20 cellular contexts compared by ENCODE assay signal in the genomic region with DNA sequence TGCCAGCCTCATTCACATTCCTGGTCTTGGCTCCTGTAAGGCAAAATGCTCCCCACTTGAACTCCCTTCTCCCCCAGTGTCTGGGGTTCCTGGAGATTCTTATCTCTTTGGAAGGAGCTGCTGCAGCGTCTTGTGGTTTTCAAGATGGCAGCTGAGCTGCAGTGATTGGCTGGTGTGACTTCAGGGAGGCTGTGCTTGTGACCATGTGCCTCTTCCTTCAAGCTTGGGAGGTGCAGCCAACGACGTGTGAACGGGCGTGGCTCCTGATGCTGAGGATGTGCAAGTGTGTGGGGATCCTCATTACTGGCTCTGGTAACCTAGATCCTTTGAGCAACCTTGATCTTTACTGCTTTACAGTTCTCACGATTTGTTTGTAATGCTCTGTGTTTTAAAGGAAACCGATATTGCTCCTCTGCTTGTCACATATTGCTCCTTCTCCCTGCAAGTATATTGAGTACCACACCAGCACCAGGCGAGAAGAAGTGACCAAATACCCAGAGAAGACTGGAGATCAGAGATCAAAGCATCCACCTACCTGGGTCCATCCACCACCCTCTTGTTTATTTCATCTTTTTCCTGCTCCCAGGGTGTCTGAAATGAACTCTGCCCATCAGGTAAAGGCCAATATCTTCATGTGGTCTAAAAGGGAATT.
DNase-seq lines count a peak whose midpoint lies in the region; ATAC-seq, FAIRE-seq and TF ChIP-seq lines count a peak whose summit lies in the region.
"Had no signal": no experiment of that assay in that cellular context is flagged by ENCODE, and none has a peak within 500 bp of the region (broad histone marks: within the 10 kb centered on the region; RNA-seq: fewer than 3 reads in every experiment).

No MANE protein-coding gene starts in this region.

- no peaks in the 10 kb centered on the region for H3K36me3 Mint-ChIP-seq in activated CD4-positive, alpha-beta T cell treated with anti-CD3 and anti-CD28 coated beads, Interleukin-2, amount 10 ng/mL, durations not matched to agents 24 days and 14 days (ENCODE audit: low read depth)
- H3K36me3 Mint-ChIP-seq: CD14-positive monocyte had no signal

- intact Hi-C loops in activated CD4-positive, alpha-beta T cell treated with anti-CD3 and anti-CD28 coated beads, Interleukin-2, amount 10 ng/mL, durations not matched to agents 24 days and 14 days (cut with micrococcal nuclease), result no loop called here

- H4K91ac ChIP-seq in H1 (replicated peaks; ENCODE audit: insufficient read length, low read length) (no peak overlapping the region), trophoblast cell (ENCODE audit: low read depth, low read length) (no peak overlapping the region)

- H3K27me3 ChIP-seq in H1 (replicated peaks in 1 of 4; ENCODE audit: control insufficient read depth in 3 of 4, extremely low read depth in 1 of 4, insufficient read depth in 3 of 4, low read length in 3 of 4) (no peaks in the 10 kb centered on the region), trophoblast cell (ENCODE audit: insufficient read depth, low read length) (no peaks in the 10 kb centered on the region)
- H3K27me3 ChIP-seq: BLaER1 had no signal

- H4K8ac ChIP-seq in H1 (ENCODE audit: extremely low read depth, insufficient read depth, low read length), result no peak overlapping the region
- H4K8ac ChIP-seq in trophoblast cell (ENCODE audit: low read depth, low read length), result no peak overlapping the region

- H3K79me2 ChIP-seq in H1 (ENCODE audit: control insufficient read depth in 1 of 2, insufficient read depth in 2 of 2, low read length in 2 of 2) (no peaks in the 10 kb centered on the region), trophoblast cell (ENCODE audit: control insufficient read depth, insufficient read depth, low read length, poor library complexity) (no peaks in the 10 kb centered on the region)

- no peaks in the 10 kb centered on the region for H3K36me3 ChIP-seq in H1 (ENCODE audit: control insufficient read depth in 2 of 4, insufficient read depth in 4 of 4, low read length in 3 of 4)
- H3K36me3 ChIP-seq in trophoblast cell (ENCODE audit: control insufficient read depth in 1 of 2, insufficient read depth in 2 of 2, low read length in 2 of 2), result no peaks in the 10 kb centered on the region
- H3K36me3 ChIP-seq: BLaER1 had no signal

- H3K4ac ChIP-seq in H1 (replicated peaks; ENCODE audit: insufficient read length, low read depth, low read length) (no peak overlapping the region), trophoblast cell (ENCODE audit: low read depth, low read length) (no peak overlapping the region)

- no peak overlapping the region for H4K12ac ChIP-seq in trophoblast cell (ENCODE audit: low read depth, low read length)

- no peak overlapping the region for H3K4me3 Mint-ChIP-seq in activated CD4-positive, alpha-beta T cell treated with anti-CD3 and anti-CD28 coated beads, Interleukin-2, amount 10 ng/mL, durations not matched to agents 24 days and 14 days
- H3K4me3 Mint-ChIP-seq: CD14-positive monocyte; CD4-positive, alpha-beta memory T cell; H9 had no signal

- in situ Hi-C loops in SK-MEL-5 (cut with HindIII; ENCODE audit: low pct_unique_long_range_greater_than_20kb, low sequenced_read_pairs), result no loop called here

- H3K79me1 ChIP-seq in H1 (ENCODE audit: low read depth, low read length) (no peaks in the 10 kb centered on the region), trophoblast cell (ENCODE audit: low read length) (no peaks in the 10 kb centered on the region)

- H2BK15ac ChIP-seq in H1 (ENCODE audit: low read length), result no peak overlapping the region

- H3K4me1 ChIP-seq in H1 (replicated peaks in 1 of 4; ENCODE audit: control insufficient read depth in 3 of 4, insufficient read depth in 4 of 4, low read length in 3 of 4) (no peaks in the 10 kb centered on the region), trophoblast cell (ENCODE audit: control insufficient read depth in 1 of 2, insufficient read depth in 2 of 2, low read length in 2 of 2) (no peaks in the 10 kb centered on the region)
- H3K4me1 ChIP-seq: A549, BLaER1 had no signal

- DNase-seq in activated CD4-positive, alpha-beta T cell treated with anti-CD3 and anti-CD28 coated beads, Interleukin-2, amount 10 ng/mL, durations not matched to agents 24 days and 14 days, result peak; percentile 34
- DNase-seq in activated CD4-positive, alpha-beta T cell treated with anti-CD3 and anti-CD28 coated beads for 1 hour, result no peak
- DNase-seq in SK-MEL-5 (ENCODE audit: low read depth, low spot score) (peak; percentile 42), H1 (ENCODE audit: low read depth in 1 of 2, low spot score in 2 of 2) (no peak), trophoblast cell (no peak), AG08396 (ENCODE audit: low spot score) (no peak), MV-4-11 (lab: John Stamatoyannopoulos, UW) (no peak)
- DNase-seq: CD4-positive, alpha-beta memory T cell; DMS153; DMS79; GF-D8; GOT3 had no signal

- H3K4me2 ChIP-seq in H1 (ENCODE audit: insufficient read depth in 1 of 2, low read depth in 2 of 2, low read length in 2 of 2), result no peak overlapping the region
- H3K4me2 ChIP-seq in trophoblast cell (ENCODE audit: low read length), result no peak overlapping the region
- H3K4me2 ChIP-seq: A549, BLaER1 had no signal

- CTCF ChIA-PET in H1 (lab: Charles Lee; ENCODE audit: partially characterized antibody), result interaction anchor here (1.5 kb wide), 1 partner anchor 34 kb away, joined by 5 read pairs; no protein-coding TSS in a partner anchor

- WGBS in H1 (ENCODE audit: extremely low coverage in 1 of 2, insufficient coverage in 1 of 2, insufficient read length in 1 of 2, insufficient replicate concordance in 2 of 2, low coverage in 1 of 2, low lambda C conversion rate in 2 of 2, missing lambda C conversion rate in 1 of 2), 2 experiments, result 96% methylated on average over 8 of the region's 8 CpGs; no CpG with 5 or more reads in 1 of the 2 experiments
- no CpG with 5 or more reads among the region's 8 CpGs for WGBS in trophoblast cell (ENCODE audit: extremely low coverage, insufficient coverage, insufficient read length)

- H2BK5ac ChIP-seq in H1 (ENCODE audit: low read depth, low read length) (no peak overlapping the region), trophoblast cell (ENCODE audit: low read depth, low read length, poor library complexity) (no peak overlapping the region)

- H4K20me1 ChIP-seq in H1 (replicated peaks in 1 of 2; ENCODE audit: control insufficient read depth in 1 of 2, insufficient read depth in 2 of 2, low read length in 2 of 2), result no peaks in the 10 kb centered on the region
- H4K20me1 ChIP-seq: BLaER1 had no signal

- H3K23me2 ChIP-seq in H1 (ENCODE audit: low read depth, low read length), result no peaks in the 10 kb centered on the region; the same call in 1 of the 2 replicates

- no peak overlapping the region for H3K23ac ChIP-seq in H1 (ENCODE audit: insufficient read length)
- no peak overlapping the region for H3K23ac ChIP-seq in trophoblast cell (ENCODE audit: low read length)

- H2BK12ac ChIP-seq in H1 (ENCODE audit: low read depth, low read length), result no peak overlapping the region
- no peak overlapping the region for H2BK12ac ChIP-seq in trophoblast cell (ENCODE audit: low read length)

- TF ChIP-seq CTCF in H1 (IDR thresholded peaks at IDR 0.05; ENCODE audit: control extremely low read depth in 1 of 3, insufficient read depth in 1 of 3, low read depth in 1 of 3, low read length in 3 of 3), result no peak

- H3K9ac ChIP-seq in H1 (replicated peaks in 1 of 4; ENCODE audit: extremely low read depth in 1 of 4, low read depth in 3 of 4, low read length in 3 of 4), result no peak overlapping the region
- H3K9ac ChIP-seq in trophoblast cell (ENCODE audit: low read length), result no peak overlapping the region
- H3K9ac ChIP-seq: BLaER1 had no signal

- H3K14ac ChIP-seq in H1 (ENCODE audit: insufficient read length) (no peak overlapping the region), trophoblast cell (ENCODE audit: low read length) (no peak overlapping the region)

- H3K27ac Mint-ChIP-seq in activated CD4-positive, alpha-beta T cell treated with anti-CD3 and anti-CD28 coated beads, Interleukin-2, amount 10 ng/mL, durations not matched to agents 24 days and 14 days, result no peak overlapping the region
- H3K27ac Mint-ChIP-seq: CD14-positive monocyte had no signal

- no peaks in the 10 kb centered on the region for H3K27me3 Mint-ChIP-seq in activated CD4-positive, alpha-beta T cell treated with anti-CD3 and anti-CD28 coated beads, Interleukin-2, amount 10 ng/mL, durations not matched to agents 24 days and 14 days

- H3K18ac ChIP-seq in H1 (ENCODE audit: extremely low read depth, low read length) (no peak overlapping the region), trophoblast cell (ENCODE audit: low read length) (no peak overlapping the region)

- H2AK5ac ChIP-seq in H1 (ENCODE audit: low read depth, low read length) (no peak overlapping the region), trophoblast cell (ENCODE audit: low read length) (no peak overlapping the region)

- no peak for FAIRE-seq in H1 (lab: Jason Lieb, UNC)
- FAIRE-seq: A549, GM12878, HTR-8/SVneo had no signal

- H2BK20ac ChIP-seq in H1 (ENCODE audit: low read length), result no peak overlapping the region

- H4K5ac ChIP-seq in H1 (ENCODE audit: insufficient read length, low read depth, low read length), result no peak overlapping the region

- H2AFZ ChIP-seq in H1 (ENCODE audit: low read length) (no peak overlapping the region), trophoblast cell (ENCODE audit: insufficient read depth, low read length, poor library complexity) (no peak overlapping the region)

- H3K4me1 Mint-ChIP-seq in activated CD4-positive, alpha-beta T cell treated with anti-CD3 and anti-CD28 coated beads, Interleukin-2, amount 10 ng/mL, durations not matched to agents 24 days and 14 days, result no peaks in the 10 kb centered on the region
- H3K4me1 Mint-ChIP-seq: CD14-positive monocyte, H9 had no signal

- TF ChIP-seq RAD21 in H1 (IDR thresholded peaks at IDR 0.05 in 1 of 2, conservative IDR thresholded peaks at IDR 0.05 in 1 of 2; ENCODE audit: low read depth in 2 of 2, low read length in 2 of 2), result no peak

- no peak overlapping the region for H3K56ac ChIP-seq in H1 (replicated peaks; ENCODE audit: insufficient read length, low read depth, low read length)

- no peak for TF ChIP-seq POLR2A in H1 (IDR thresholded peaks at IDR 0.05; ENCODE audit: control extremely low read depth in 1 of 2, low read depth in 2 of 2, low read length in 2 of 2)

- H3K4me3 ChIP-seq in H1 (ENCODE audit: extremely low read depth in 1 of 4, insufficient read depth in 2 of 4, low read depth in 3 of 4, low read length in 4 of 4), result no peak overlapping the region
- peak overlapping the region; percentile 59 for H3K4me3 ChIP-seq in trophoblast cell (ENCODE audit: low read depth, low read length)
- H3K4me3 ChIP-seq: A549, BLaER1, GM12878 had no signal

- no peak overlapping the region for H2BK120ac ChIP-seq in H1 (replicated peaks; ENCODE audit: low read depth, low read length)
- H2BK120ac ChIP-seq in trophoblast cell (ENCODE audit: insufficient read depth, low read length, poor library complexity), result no peak overlapping the region

- POLR2A ChIA-PET in H1 (lab: Charles Lee; ENCODE audit: partially characterized antibody), result no interaction called here

- no peak for TF ChIP-seq EP300 in H1 (IDR thresholded peaks at IDR 0.05; ENCODE audit: borderline replicate concordance in 1 of 2, low read depth in 2 of 2, low read length in 2 of 2)

- no peak overlapping the region for H3K27ac ChIP-seq in H1 (ENCODE audit: low read depth, low read length)
- H3K27ac ChIP-seq in trophoblast cell (ENCODE audit: low read depth, low read length), result no peak overlapping the region
- H3K27ac ChIP-seq: 22Rv1, A549, BLaER1 had no signal

- no peaks in the 10 kb centered on the region for H3K9me3 ChIP-seq in H1 (ENCODE audit: insufficient read depth in 2 of 2, low read depth in 1 of 2, low read length in 1 of 2)
- H3K9me3 ChIP-seq in trophoblast cell (ENCODE audit: insufficient read depth, low read depth, low read length), result peaks cover 4% of the 10 kb centered on the region
- H3K9me3 ChIP-seq: A549 had no signal

- ATAC-seq in HG03432 (IDR thresholded peaks at IDR 0.05; ENCODE audit: unreplicated experiment), result no peak
- ATAC-seq: A549, GM12878 had no signal

- H3K9me3 Mint-ChIP-seq in activated CD4-positive, alpha-beta T cell treated with anti-CD3 and anti-CD28 coated beads, Interleukin-2, amount 10 ng/mL, durations not matched to agents 24 days and 14 days, result no peaks in the 10 kb centered on the region
- H3K9me3 Mint-ChIP-seq: H9 had no signal

Comparison
In these comparisons a context has a peak if more than half of its experiments do, and no peak if none do; other contexts are left out.
1. DNase-seq: peak in activated CD4-positive, alpha-beta T cell treated with anti-CD3 and anti-CD28 coated beads, Interleukin-2, amount 10 ng/mL, durations not matched to agents 24 days and 14 days (single experiment) and SK-MEL-5 (single experiment); none in activated CD4-positive, alpha-beta T cell treated with anti-CD3 and anti-CD28 coated beads for 1 hour (single experiment), H1 (0 of 2), trophoblast cell (0 of 2), AG08396 (single experiment) and MV-4-11 (single experiment).